Comparison of ENCODE assay signal across 14 cellular contexts in the genomic region with DNA sequence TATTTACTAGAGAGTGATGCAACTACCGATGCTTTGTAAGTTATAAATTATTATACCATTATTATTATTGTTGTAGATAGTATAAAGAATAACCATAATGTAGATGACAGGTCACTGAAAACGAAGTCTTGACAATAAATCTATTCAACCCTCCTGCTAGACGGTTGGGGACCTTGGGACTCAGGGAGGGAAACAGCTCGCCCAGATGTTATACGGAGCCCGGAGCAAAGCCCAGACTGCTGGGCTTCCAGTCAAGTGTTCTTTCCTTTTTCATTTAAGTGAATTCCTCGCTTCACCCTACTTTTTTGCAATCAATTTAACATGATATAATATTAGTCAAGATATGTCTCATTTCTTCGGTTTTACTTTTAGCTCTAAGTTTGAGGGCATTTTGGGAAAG.
"Had no signal": no experiment of that assay in that cellular context is flagged by ENCODE, and none has a peak within 500 bp of the region (broad histone marks: within the 10 kb centered on the region; RNA-seq: fewer than 3 reads in every experiment).

No MANE protein-coding gene starts in this region.

- H3K36me3 ChIP-seq: left lung, tibial nerve, upper lobe of right lung had no signal

- H3K27ac Mint-ChIP-seq: naive thymus-derived CD4-positive, alpha-beta T cell; nephron progenitor cell; stimulated activated effector memory CD8-positive, alpha-beta T cell treated with anti-CD3 and anti-CD28 coated beads, Interleukin-12 subunit alpha, Interleukin-12 subunit beta, amount 100 ng/mL, for 72 hours had no signal

- H3K27me3 Mint-ChIP-seq: naive thymus-derived CD4-positive, alpha-beta T cell had no signal

- H3K4me3 ChIP-seq: dorsolateral prefrontal cortex, left lung, testis, tibial nerve, upper lobe of right lung had no signal

- H3K4me1 Mint-ChIP-seq: stimulated activated effector memory CD8-positive, alpha-beta T cell treated with anti-CD3 and anti-CD28 coated beads, Interleukin-12 subunit alpha, Interleukin-12 subunit beta, amount 100 ng/mL, for 72 hours had no signal

- H3K9me3 Mint-ChIP-seq: nephron progenitor cell; stimulated activated effector memory CD8-positive, alpha-beta T cell treated with anti-CD3 and anti-CD28 coated beads, Interleukin-12 subunit alpha, Interleukin-12 subunit beta, amount 100 ng/mL, for 72 hours had no signal

- H3K9me3 ChIP-seq: testis, upper lobe of right lung had no signal

- ATAC-seq: left lung; naive thymus-derived CD4-positive, alpha-beta T cell; stimulated activated effector memory CD8-positive, alpha-beta T cell treated with anti-CD3 and anti-CD28 coated beads, Interleukin-12 subunit alpha, Interleukin-12 subunit beta, amount 100 ng/mL, for 72 hours; stimulated activated naive CD8-positive, alpha-beta T cell treated with anti-CD3 and anti-CD28 coated beads, Interleukin-15, Interleukin-2, amounts not matched to agents 100 U/mL and 50 U/mL, for 24 hours; upper lobe of right lung had no signal

- H3K4me1 ChIP-seq: left lung, testis, upper lobe of right lung had no signal

- H3K27ac ChIP-seq: dorsolateral prefrontal cortex, left lung, testis, tibial nerve, upper lobe of right lung had no signal

- H3K27me3 ChIP-seq: left lung, testis, tibial nerve, upper lobe of right lung had no signal

- H3K4me3 Mint-ChIP-seq: naive thymus-derived CD4-positive, alpha-beta T cell; nephron progenitor cell; stimulated activated effector memory CD8-positive, alpha-beta T cell treated with anti-CD3 and anti-CD28 coated beads, Interleukin-12 subunit alpha, Interleukin-12 subunit beta, amount 100 ng/mL, for 72 hours had no signal

- H3K36me3 Mint-ChIP-seq: stimulated activated effector memory CD8-positive, alpha-beta T cell treated with anti-CD3 and anti-CD28 coated beads, Interleukin-12 subunit alpha, Interleukin-12 subunit beta, amount 100 ng/mL, for 72 hours had no signal

- DNase-seq: central memory CD4-positive, alpha-beta T cell; cortex of kidney; dorsolateral prefrontal cortex; effector CD8-positive, alpha-beta T cell; left lung; naive thymus-derived CD4-positive, alpha-beta T cell; nephron progenitor cell; stimulated activated CD4-positive, alpha-beta T cell treated with anti-CD3 and anti-CD28 coated beads, Interleukin-4, amount 100 ng/mL, for 1 hour; stimulated activated CD8-positive, alpha-beta memory T cell treated with anti-CD3 and anti-CD28 coated beads, Interleukin-4, amount 100 ng/mL, for 48 hours; stimulated activated naive CD8-positive, alpha-beta T cell treated with anti-CD3 and anti-CD28 coated beads, Interleukin-15, Interleukin-2, amounts not matched to agents 100 U/mL and 50 U/mL, for 24 hours; testis; upper lobe of right lung had no signal
